17 cellular contexts compared by ENCODE assay signal in the genomic region with DNA sequence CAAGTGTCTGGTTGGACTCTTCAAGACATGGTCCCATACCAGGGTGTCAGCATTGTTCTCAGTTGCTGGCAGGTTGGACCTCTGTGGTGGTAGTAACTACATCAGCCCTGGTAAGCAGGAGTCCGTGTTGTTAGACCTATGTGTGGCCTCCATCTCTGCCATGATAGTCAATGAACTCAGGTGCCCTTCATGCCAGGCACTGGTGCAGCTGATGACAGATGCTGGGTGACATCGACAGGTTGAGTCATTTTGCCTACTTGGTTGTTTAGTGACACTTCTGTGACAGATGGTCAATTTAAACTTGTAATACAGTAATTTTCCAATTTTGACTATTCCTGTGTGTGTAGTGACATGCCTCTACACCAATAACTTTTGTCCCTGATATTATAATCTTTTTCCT.
DNase-seq lines count a peak whose midpoint lies in the region; ATAC-seq, FAIRE-seq and TF ChIP-seq lines count a peak whose summit lies in the region.
"Had no signal": no experiment of that assay in that cellular context is flagged by ENCODE, and none has a peak within 500 bp of the region (broad histone marks: within the 10 kb centered on the region; RNA-seq: fewer than 3 reads in every experiment).

No MANE protein-coding gene starts in this region.

- no peaks in the 10 kb centered on the region for H3K36me3 ChIP-seq in bronchial epithelial cell (ENCODE audit: control insufficient read depth, insufficient read depth, low read length)
- H3K36me3 ChIP-seq: BLaER1 treated with 17β-estradiol and CSF1 and Interleukin-3, amounts not matched to agents 10 nM and 100 nM had no signal

- no peak overlapping the region for H3K27ac Mint-ChIP-seq in activated naive CD4-positive, alpha-beta T cell treated with anti-CD3 and anti-CD28 coated beads, Interleukin-2, amount 50 U/mL, for 72 hours
- no peak overlapping the region for H3K27ac Mint-ChIP-seq in activated CD8-positive, alpha-beta memory T cell treated with anti-CD3 and anti-CD28 coated beads, Interleukin-2, amount 10 ng/mL, durations not matched to agents 7 days and 5 days
- H3K27ac Mint-ChIP-seq: CD4-positive, CD25-positive, alpha-beta regulatory T cell; H9 had no signal

- TF ChIP-seq CTCF in bronchial epithelial cell (IDR thresholded peaks at IDR 0.05; ENCODE audit: insufficient read depth, low read length, severe bottlenecking), result no peak

- ATAC-seq in activated naive CD4-positive, alpha-beta T cell treated with anti-CD3 and anti-CD28 coated beads, Interleukin-2, amount 50 U/mL, for 72 hours, result peak; percentile 39 to 64
- no peak for ATAC-seq in activated CD8-positive, alpha-beta memory T cell treated with anti-CD3 and anti-CD28 coated beads, Interleukin-2, amount 10 ng/mL, durations not matched to agents 7 days and 5 days
- ATAC-seq in HG03135 (IDR thresholded peaks at IDR 0.05; ENCODE audit: unreplicated experiment), result no peak
- ATAC-seq: HepG2 had no signal

- FAIRE-seq in HTR-8/SVneo (lab: Jason Lieb, UNC) (peak; percentile 68), bronchial epithelial cell (lab: Jason Lieb, UNC) (peak; percentile 32)
- FAIRE-seq: GM19239, HepG2 had no signal

- CTCF ChIA-PET in activated CD8-positive, alpha-beta memory T cell treated with anti-CD3 and anti-CD28 coated beads, Interleukin-2, amount 10 ng/mL, durations not matched to agents 7 days and 5 days (lab: Charles Lee), result no interaction called here

- H3K36me3 Mint-ChIP-seq in activated naive CD4-positive, alpha-beta T cell treated with anti-CD3 and anti-CD28 coated beads, Interleukin-2, amount 50 U/mL, for 72 hours, result no peaks in the 10 kb centered on the region
- H3K36me3 Mint-ChIP-seq in activated CD8-positive, alpha-beta memory T cell treated with anti-CD3 and anti-CD28 coated beads, Interleukin-2, amount 10 ng/mL, durations not matched to agents 7 days and 5 days, result no peaks in the 10 kb centered on the region
- H3K36me3 Mint-ChIP-seq: CD4-positive, CD25-positive, alpha-beta regulatory T cell had no signal

- no peaks in the 10 kb centered on the region for H3K4me1 Mint-ChIP-seq in activated CD8-positive, alpha-beta memory T cell treated with anti-CD3 and anti-CD28 coated beads, Interleukin-2, amount 10 ng/mL, durations not matched to agents 7 days and 5 days
- H3K4me1 Mint-ChIP-seq: CD4-positive, CD25-positive, alpha-beta regulatory T cell had no signal

- peaks cover 13% of the 10 kb centered on the region for H3K27me3 Mint-ChIP-seq in activated CD8-positive, alpha-beta memory T cell treated with anti-CD3 and anti-CD28 coated beads, Interleukin-2, amount 10 ng/mL, durations not matched to agents 7 days and 5 days

- no peak overlapping the region for H3K4me3 ChIP-seq in bronchial epithelial cell (ENCODE audit: low read depth, low read length)
- H3K4me3 ChIP-seq: BLaER1 treated with 17β-estradiol and CSF1 and Interleukin-3, amounts not matched to agents 10 nM and 100 nM had no signal

- H3K4me3 Mint-ChIP-seq in activated CD8-positive, alpha-beta memory T cell treated with anti-CD3 and anti-CD28 coated beads, Interleukin-2, amount 10 ng/mL, durations not matched to agents 7 days and 5 days, result no peak overlapping the region
- H3K4me3 Mint-ChIP-seq: CD4-positive, CD25-positive, alpha-beta regulatory T cell; H9 had no signal

- H3K27me3 ChIP-seq in bronchial epithelial cell (ENCODE audit: control insufficient read depth, insufficient read depth, low read length), result no peaks in the 10 kb centered on the region

- peak; percentile 45 for DNase-seq in NCI-H2171 treated with DMSO at 0.1 percent for 48 hours (lab: John Stamatoyannopoulos, UW)
- no peak for DNase-seq in NCI-H2171 (lab: John Stamatoyannopoulos, UW)
- no peak for DNase-seq in activated naive CD4-positive, alpha-beta T cell treated with anti-CD3 and anti-CD28 coated beads, Interleukin-2, amount 50 U/mL, for 72 hours (ENCODE audit: low spot score in 2 of 2)
- DNase-seq in activated naive CD4-positive, alpha-beta T cell treated with Interleukin-2 at 50 U/mL for 16 hours, result no peak
- no peak for DNase-seq in HTR-8/SVneo (ENCODE audit: insufficient read length, low spot score)
- no peak for DNase-seq in bronchial epithelial cell (ENCODE audit: low read depth)
- no peak for DNase-seq in activated CD8-positive, alpha-beta memory T cell treated with anti-CD3 and anti-CD28 coated beads, Interleukin-2, amount 10 ng/mL, durations not matched to agents 7 days and 5 days
- DNase-seq: ACHN; CD4-positive, CD25-positive, alpha-beta regulatory T cell; DND-41; GDM1; GOT3; H9 had no signal

- no peaks in the 10 kb centered on the region for H3K9me3 Mint-ChIP-seq in activated naive CD4-positive, alpha-beta T cell treated with anti-CD3 and anti-CD28 coated beads, Interleukin-2, amount 50 U/mL, for 72 hours
- H3K9me3 Mint-ChIP-seq in activated CD8-positive, alpha-beta memory T cell treated with anti-CD3 and anti-CD28 coated beads, Interleukin-2, amount 10 ng/mL, durations not matched to agents 7 days and 5 days (ENCODE audit: low read depth), result no peaks in the 10 kb centered on the region

Comparison
In these comparisons a context has a peak if more than half of its experiments do, and no peak if none do; other contexts are left out.
1. ATAC-seq: peak in activated naive CD4-positive, alpha-beta T cell treated with anti-CD3 and anti-CD28 coated beads, Interleukin-2, amount 50 U/mL, for 72 hours (2 of 2); none in activated CD8-positive, alpha-beta memory T cell treated with anti-CD3 and anti-CD28 coated beads, Interleukin-2, amount 10 ng/mL, durations not matched to agents 7 days and 5 days (single experiment) and HG03135 (single experiment).